In the genomic region with DNA sequence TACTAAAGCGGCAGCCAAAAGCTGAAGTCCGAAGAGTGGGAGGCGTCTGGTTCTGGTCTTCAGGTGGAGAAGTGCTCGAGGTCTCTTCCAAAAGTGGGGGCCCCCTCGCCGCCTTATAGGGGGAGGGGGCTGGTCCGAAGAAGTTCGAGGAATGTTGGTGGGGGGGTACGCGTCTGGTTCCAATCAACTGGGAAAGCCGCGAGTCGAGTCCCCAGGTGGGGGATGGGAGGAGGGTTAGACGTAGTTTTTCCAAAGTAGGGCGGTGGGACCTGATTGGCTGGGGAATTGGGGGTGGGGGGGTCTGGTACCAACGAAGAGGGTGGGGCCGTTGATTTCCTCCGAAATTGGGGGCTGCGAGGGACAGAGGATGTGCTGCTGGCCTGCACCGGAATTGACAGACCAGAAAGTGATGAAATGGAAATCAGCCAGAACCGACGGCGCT, we compare ENCODE assay signal across 8 cellular contexts. TPM values are rescaled to one million over a fixed set of nuclear protein-coding genes. Genes with fewer than 3 reads are reported as not detected.
DNase-seq lines count a peak whose midpoint lies in the region; ATAC-seq, FAIRE-seq and TF ChIP-seq lines count a peak whose summit lies in the region.

No MANE protein-coding gene starts in this region.

- H2AK5ac ChIP-seq in H1 (ENCODE audit: low read depth, low read length): no peak overlapping the region

- H3K36me3 Mint-ChIP-seq in CD8-positive, alpha-beta memory T cell: peaks cover 0 to 2% (median 0%) of the 10 kb centered on the region in 3 donors

- peaks cover 40 to 85% (median 49%) of the 10 kb centered on the region in 3 donors for H3K4me1 Mint-ChIP-seq in CD8-positive, alpha-beta memory T cell

- peak overlapping the region; percentile 65 for H3K4me3 ChIP-seq in CD8-positive, alpha-beta memory T cell (ENCODE audit: low read length)
- H3K4me3 ChIP-seq in MG63 (peak overlapping the region; percentile 64), H1 (ENCODE audit: extremely low read depth in 1 of 4, insufficient read depth in 2 of 4, low read depth in 3 of 4, low read length in 4 of 4) (peak overlapping the region; percentile 75 to 99 (median 84)), neuron (ENCODE audit: low read length) (peak overlapping the region; percentile 67)

- ATAC-seq in GM18868 (IDR thresholded peaks at IDR 0.05; ENCODE audit: unreplicated experiment) (no peak), GM21576 (IDR thresholded peaks at IDR 0.05; ENCODE audit: unreplicated experiment) (no peak)

- WGBS in H1 (ENCODE audit: extremely low coverage in 1 of 2, insufficient coverage in 1 of 2, insufficient read length in 1 of 2, insufficient replicate concordance in 2 of 2, low coverage in 1 of 2, low lambda C conversion rate in 2 of 2, missing lambda C conversion rate in 1 of 2), 2 experiments: 2% methylated on average over 13 of the region's 23 CpGs; no CpG with 5 or more reads in 1 of the 2 experiments

- no peak for FAIRE-seq in H1 (lab: Jason Lieb, UNC)

- no peak overlapping the region for H3K14ac ChIP-seq in H1 (ENCODE audit: insufficient read length)

- H3K36me3 ChIP-seq in CD8-positive, alpha-beta memory T cell (ENCODE audit: insufficient read depth, low read length): no peaks in the 10 kb centered on the region
- H3K36me3 ChIP-seq in MG63 (no peaks in the 10 kb centered on the region), H1 (ENCODE audit: control insufficient read depth in 2 of 4, insufficient read depth in 4 of 4, low read length in 3 of 4) (peaks cover 0 to 3% (median 0%) of the 10 kb centered on the region in 4 experiments; a peak in 1 of 8 replicates), neuron (ENCODE audit: insufficient read depth, low read length) (no peaks in the 10 kb centered on the region)

- no peak for TF ChIP-seq EP300 in H1 (IDR thresholded peaks at IDR 0.05; ENCODE audit: borderline replicate concordance in 1 of 2, low read depth in 2 of 2, low read length in 2 of 2)

- TF ChIP-seq RAD21 in H1 (IDR thresholded peaks at IDR 0.05 in 1 of 2, conservative IDR thresholded peaks at IDR 0.05 in 1 of 2; ENCODE audit: low read depth in 2 of 2, low read length in 2 of 2): no peak

- H3K27me3 ChIP-seq in CD8-positive, alpha-beta memory T cell (ENCODE audit: insufficient read depth, low read length, poor library complexity, severe bottlenecking): no peaks in the 10 kb centered on the region
- H3K27me3 ChIP-seq in MG63: peaks cover 14% of the 10 kb centered on the region
- no peaks in the 10 kb centered on the region; a peak in 1 of 7 replicates for H3K27me3 ChIP-seq in H1 (replicated peaks in 1 of 4; ENCODE audit: control insufficient read depth in 3 of 4, extremely low read depth in 1 of 4, insufficient read depth in 3 of 4, low read length in 3 of 4)
- H3K27me3 ChIP-seq in neuron (ENCODE audit: insufficient read depth, low read length): peaks cover 6% of the 10 kb centered on the region

- H2BK15ac ChIP-seq in H1 (ENCODE audit: low read length): no peak overlapping the region

- peak overlapping the region; percentile 88 for H4K91ac ChIP-seq in H1 (replicated peaks; ENCODE audit: insufficient read length, low read length)

- H3K9me3 Mint-ChIP-seq in CD8-positive, alpha-beta memory T cell: no peaks in the 10 kb centered on the region

- peak overlapping the region in 7 of 8 donors; percentile 54 to 97 (median 78) for H3K27ac Mint-ChIP-seq in CD8-positive, alpha-beta memory T cell

- H3K4me1 ChIP-seq in CD8-positive, alpha-beta memory T cell (ENCODE audit: insufficient read depth, low read length): peaks cover 41% of the 10 kb centered on the region
- peaks cover 18 to 62% (median 47%) of the 10 kb centered on the region in 4 experiments for H3K4me1 ChIP-seq in H1 (replicated peaks in 1 of 4; ENCODE audit: control insufficient read depth in 3 of 4, insufficient read depth in 4 of 4, low read length in 3 of 4)
- peaks cover 43% of the 10 kb centered on the region for H3K4me1 ChIP-seq in neuron (ENCODE audit: insufficient read depth, low read length)

- no peak for DNase-seq in CD8-positive, alpha-beta memory T cell
- DNase-seq in MG63 (no peak), H1 (ENCODE audit: low read depth in 1 of 2, low spot score in 2 of 2) (peak in 1 of 2 experiments; percentile 63), NOMO-1 treated with DMSO at 0.1 percent for 48 hours (lab: John Stamatoyannopoulos, UW; ENCODE audit: unreplicated experiment) (no peak), mesenteric fat pad (ENCODE audit: low spot score) (no peak)

- H3K18ac ChIP-seq in H1 (ENCODE audit: extremely low read depth, low read length): peak overlapping the region; percentile 97

- H3K4me2 ChIP-seq in H1 (ENCODE audit: insufficient read depth in 1 of 2, low read depth in 2 of 2, low read length in 2 of 2): peak overlapping the region; percentile 76 to 94

- peak overlapping the region; percentile 91 to 95 (median 94) for H3K4me3 Mint-ChIP-seq in CD8-positive, alpha-beta memory T cell

- H4K20me1 ChIP-seq in H1 (replicated peaks in 1 of 2; ENCODE audit: control insufficient read depth in 1 of 2, insufficient read depth in 2 of 2, low read length in 2 of 2): peaks cover 0 to 5% of the 10 kb centered on the region in 2 experiments

- H3K23me2 ChIP-seq in H1 (ENCODE audit: low read depth, low read length): peaks cover 20% of the 10 kb centered on the region

- peaks cover 3 to 6% of the 10 kb centered on the region in 2 donors for H3K27me3 Mint-ChIP-seq in CD8-positive, alpha-beta memory T cell

- peak overlapping the region; percentile 24 for H3K27ac ChIP-seq in CD8-positive, alpha-beta memory T cell (ENCODE audit: low read depth, low read length)
- H3K27ac ChIP-seq in H1 (ENCODE audit: low read depth, low read length): peak overlapping the region; percentile 82

- H3K23ac ChIP-seq in H1 (ENCODE audit: insufficient read length): no peak overlapping the region

- peak overlapping the region; percentile 81 to 91 (median 86) for H3K9ac ChIP-seq in H1 (replicated peaks in 1 of 4; ENCODE audit: extremely low read depth in 1 of 4, low read depth in 3 of 4, low read length in 3 of 4)

- peak overlapping the region; percentile 38 for H4K5ac ChIP-seq in H1 (ENCODE audit: insufficient read length, low read depth, low read length)

- CTCF ChIA-PET in CD8-positive, alpha-beta memory T cell (lab: Charles Lee): interaction anchor here (1.0 to 3.6 kb wide), 9 partner anchors 12 to 124 kb away, joined by 3 to 44 read pairs (median 7); no protein-coding TSS in a partner anchor
- CTCF ChIA-PET in H1 (lab: Charles Lee; ENCODE audit: partially characterized antibody): interaction anchor here (0.7 to 10.1 kb wide), 9 partner anchors 10 to 120 kb away, joined by 3 to 86 read pairs (median 4); no protein-coding TSS in a partner anchor

- no peaks in the 10 kb centered on the region for H3K9me3 ChIP-seq in CD8-positive, alpha-beta memory T cell (ENCODE audit: low read length)
- H3K9me3 ChIP-seq in MG63 (no peaks in the 10 kb centered on the region), H1 (ENCODE audit: insufficient read depth in 2 of 2, low read depth in 1 of 2, low read length in 1 of 2) (no peaks in the 10 kb centered on the region), neuron (ENCODE audit: low read length) (no peaks in the 10 kb centered on the region)

- TF ChIP-seq CTCF in H1 (IDR thresholded peaks at IDR 0.05; ENCODE audit: control extremely low read depth in 1 of 3, insufficient read depth in 1 of 3, low read depth in 1 of 3, low read length in 3 of 3): no peak

- no peak for TF ChIP-seq POLR2A in H1 (IDR thresholded peaks at IDR 0.05; ENCODE audit: control extremely low read depth in 1 of 2, low read depth in 2 of 2, low read length in 2 of 2)

- H2AFZ ChIP-seq in H1 (ENCODE audit: low read length) (no peak overlapping the region), neuron (ENCODE audit: low read depth, low read length) (peak overlapping the region; percentile 87)

- peaks cover 6 to 56% of the 10 kb centered on the region in 2 experiments for H3K79me2 ChIP-seq in H1 (ENCODE audit: control insufficient read depth in 1 of 2, insufficient read depth in 2 of 2, low read length in 2 of 2)

- H2BK20ac ChIP-seq in H1 (ENCODE audit: low read length): no peak overlapping the region

- peak overlapping the region; percentile 93 for H2BK5ac ChIP-seq in H1 (ENCODE audit: low read depth, low read length)

- POLR2A ChIA-PET in CD8-positive, alpha-beta memory T cell (lab: Charles Lee): interaction anchor here (1.0 to 2.1 kb wide), 2 partner anchors 12 to 13 kb away, joined by 3 to 8 read pairs; no protein-coding TSS in a partner anchor
- POLR2A ChIA-PET in H1 (lab: Charles Lee; ENCODE audit: partially characterized antibody): interaction anchor here (0.6 to 2.0 kb wide), 14 partner anchors 8 to 863 kb away, joined by 3 to 8 read pairs (median 5); no protein-coding TSS in a partner anchor

- H2BK120ac ChIP-seq in H1 (replicated peaks; ENCODE audit: low read depth, low read length): no peak overlapping the region

- H3K4ac ChIP-seq in H1 (replicated peaks; ENCODE audit: insufficient read length, low read depth, low read length): peak overlapping the region; percentile 40

- peaks cover 15% of the 10 kb centered on the region for H3K79me1 ChIP-seq in H1 (ENCODE audit: low read depth, low read length)

- H4K8ac ChIP-seq in H1 (ENCODE audit: extremely low read depth, insufficient read depth, low read length): peak overlapping the region; percentile 95; the same call in 1 of the 2 replicates

- H3K56ac ChIP-seq in H1 (replicated peaks; ENCODE audit: insufficient read length, low read depth, low read length): peak overlapping the region; percentile 72

- peak overlapping the region; percentile 90 for H2BK12ac ChIP-seq in H1 (ENCODE audit: low read depth, low read length)

RNA-seq across cellular contexts. Expression of gene ITM2C, which starts 0.6 kb away (rescaled TPM):
- total RNA-seq in CD8-positive, alpha-beta memory T cell: 10 to 100 TPM; 56.1 to 58.6 TPM
- 50.1 TPM for polyA plus RNA-seq in CD8-positive, alpha-beta memory T cell
- total RNA-seq in MG63 (2014; rRNA removed; shearing (Covaris generic); ENCODE audit: low replicate concordance): 31.2 and 37.1 TPM in 2 replicates
- 362 and 367 TPM in 2 replicates for total RNA-seq in H1 (2021; fragmentation: NEBNext Ultra II Directional; extraction: Animal tissue kit (Norgen Biotek cat#: 25700))
- 742 and 889 TPM in 2 replicates for polyA plus RNA-seq in H1 (2011; rRNA removed)
- 714 TPM for polyA plus RNA-seq in H1 (2011; cell fraction: cytosol; rRNA removed)
- polyA plus RNA-seq in H1 (2011; cell fraction: nucleus; rRNA removed): 967 TPM
- polyA plus RNA-seq in H1 (2012, experiment 1 of 2): 466 to 565 TPM (median 504 TPM) in 4 replicates
- 396 TPM for polyA plus RNA-seq in H1 (2012, experiment 2 of 2)
- 442 TPM for polyA plus RNA-seq in H1 (2013, experiment 1 of 2)
- polyA plus RNA-seq in H1 (2013, experiment 2 of 2): 531 TPM
- polyA minus RNA-seq in H1 (2011; rRNA and poly(A)+ RNA removed): 807 and 840 TPM in 2 replicates
- 239 TPM for polyA minus RNA-seq in H1 (2011; cell fraction: cytosol; rRNA and poly(A)+ RNA removed)
- polyA minus RNA-seq in H1 (2011; cell fraction: nucleus; rRNA and poly(A)+ RNA removed): 131 TPM
- total RNA-seq in mesenteric fat pad: 27.1 TPM

RNA-seq across cellular contexts. Expression of gene GPR55, which starts 59.7 kb away (rescaled TPM):
- 10 to 100 TPM; 11.1 to 11.6 TPM for total RNA-seq in CD8-positive, alpha-beta memory T cell
- 3.5 TPM for polyA plus RNA-seq in CD8-positive, alpha-beta memory T cell
- not detected in 2 replicates for total RNA-seq in MG63 (2014; rRNA removed; shearing (Covaris generic); ENCODE audit: low replicate concordance)
- not detected in 2 replicates for total RNA-seq in H1 (2021; fragmentation: NEBNext Ultra II Directional; extraction: Animal tissue kit (Norgen Biotek cat#: 25700))
- not detected in 2 replicates for polyA plus RNA-seq in H1 (2011; rRNA removed)
- polyA plus RNA-seq in H1 (2011; cell fraction: cytosol; rRNA removed): not detected
- not detected for polyA plus RNA-seq in H1 (2011; cell fraction: nucleus; rRNA removed)
- polyA plus RNA-seq in H1 (2012, experiment 1 of 2): not detected in 4 replicates
- polyA plus RNA-seq in H1 (2012, experiment 2 of 2): not detected
- not detected for polyA plus RNA-seq in H1 (2013, experiment 1 of 2)
- polyA plus RNA-seq in H1 (2013, experiment 2 of 2): not detected
- not detected in 2 replicates for polyA minus RNA-seq in H1 (2011; rRNA and poly(A)+ RNA removed)
- not detected for polyA minus RNA-seq in H1 (2011; cell fraction: cytosol; rRNA and poly(A)+ RNA removed)
- not detected for polyA minus RNA-seq in H1 (2011; cell fraction: nucleus; rRNA and poly(A)+ RNA removed)
- total RNA-seq in mesenteric fat pad: 0.22 TPM
